In genomic region chr18:22043837-22044236, GRCh38 we compare ENCODE assay signal across 18 cellular contexts.
"Had no signal": no experiment of that assay in that cellular context is flagged by ENCODE, and none has a peak within 500 bp of the region (broad histone marks: within the 10 kb centered on the region; RNA-seq: fewer than 3 reads in every experiment).

No MANE protein-coding gene starts in this region.

- DNase-seq: activated gamma-delta T cell; cerebellar nuclear complex; effector CD8-positive, alpha-beta T cell; heart right ventricle; left ventricle myocardium superior; natural killer cell; stimulated activated CD8-positive, alpha-beta memory T cell treated with anti-CD3 and anti-CD28 coated beads, Interleukin-4, amount 100 ng/mL, for 48 hours; stimulated activated naive CD4-positive, alpha-beta T cell; T-helper 1 cell; T-helper 9 cell had no signal

- H3K9ac ChIP-seq: parathyroid adenoma had no signal

- H3K4me1 ChIP-seq: esophagus muscularis mucosa, gastroesophageal sphincter, heart right ventricle, parathyroid adenoma had no signal

- H3K27me3 Mint-ChIP-seq: activated naive CD4-positive, alpha-beta T cell treated with anti-CD3 and anti-CD28 coated beads, Interleukin-2, amount 50 U/mL, for 24 hours had no signal

- H3K4me3 Mint-ChIP-seq: activated naive CD4-positive, alpha-beta T cell treated with anti-CD3 and anti-CD28 coated beads, Interleukin-2, amount 50 U/mL, for 24 hours; memory B cell; natural killer cell had no signal

- H3K4me1 Mint-ChIP-seq: activated naive CD4-positive, alpha-beta T cell treated with anti-CD3 and anti-CD28 coated beads, Interleukin-2, amount 50 U/mL, for 24 hours; memory B cell; natural killer cell had no signal

- H3K36me3 Mint-ChIP-seq: activated naive CD4-positive, alpha-beta T cell treated with anti-CD3 and anti-CD28 coated beads, Interleukin-2, amount 50 U/mL, for 24 hours; memory B cell; natural killer cell had no signal

- H3K27ac Mint-ChIP-seq: activated naive CD4-positive, alpha-beta T cell treated with anti-CD3 and anti-CD28 coated beads, Interleukin-2, amount 50 U/mL, for 24 hours; memory B cell; natural killer cell had no signal

- H3K27me3 ChIP-seq: heart right ventricle, neutrophil, thyroid gland had no signal

- H3K4me3 ChIP-seq: esophagus muscularis mucosa, gastroesophageal sphincter, heart right ventricle, thyroid gland had no signal

- H3K27ac ChIP-seq: esophagus muscularis mucosa, gastroesophageal sphincter, heart right ventricle, neutrophil, parathyroid adenoma, thyroid gland had no signal

- H3K9me3 Mint-ChIP-seq: activated naive CD4-positive, alpha-beta T cell treated with anti-CD3 and anti-CD28 coated beads, Interleukin-2, amount 50 U/mL, for 24 hours; natural killer cell had no signal

- ATAC-seq: activated CD4-positive, CD25-positive, alpha-beta regulatory T cell treated with anti-CD3 and anti-CD28 coated beads, Interleukin-2, amount 50 U/mL, for 24 hours; gastroesophageal sphincter; heart right ventricle; left ventricle myocardium superior; natural killer cell had no signal

- H3K36me3 ChIP-seq: esophagus muscularis mucosa, gastroesophageal sphincter, heart right ventricle, neutrophil, thyroid gland had no signal

- H3K9me3 ChIP-seq: esophagus muscularis mucosa, gastroesophageal sphincter, heart right ventricle, neutrophil, thyroid gland had no signal
